ENCODE assay signal across 8 cellular contexts in genomic region chr9:86098793-86099694, GRCh38. TPM values are rescaled to one million over a fixed set of nuclear protein-coding genes. Genes with fewer than 3 reads are reported as not detected.
DNase-seq lines count a peak whose midpoint lies in the region; ATAC-seq and TF ChIP-seq lines count a peak whose summit lies in the region.

TSS of gene GOLM1 (minus strand) at chr9:86099558. CDS start at chr9:86079320, 20,238 bp downstream.

- BruUV-seq in Panc1 (replicated peaks; lab: Mats Ljungman, UMichigan), result no TSS peak

- POLR2A ChIA-PET in Panc1 (lab: Charles Lee), result no interaction called here

- peak; percentile 68 for DNase-seq in EH (ENCODE audit: low read depth)
- DNase-seq in Panc1 (ENCODE audit: low read depth, low spot score), result no peak
- DNase-seq in brain microvascular endothelial cell, result peak; percentile 22
- peak; percentile 73 for DNase-seq in sigmoid colon
- no peak for DNase-seq in putamen (ENCODE audit: low spot score)

- H3K9me3 ChIP-seq in Panc1 (ENCODE audit: control insufficient read depth, insufficient read depth, low read depth, low read length), result no peaks in the 10 kb centered on the region
- no peaks in the 10 kb centered on the region for H3K9me3 ChIP-seq in sigmoid colon

- TF ChIP-seq CTCF in Panc1 (IDR thresholded peaks at IDR 0.05) (no peak; the same call in 1 of the 2 replicates), brain microvascular endothelial cell (IDR thresholded peaks at IDR 0.05; ENCODE audit: low read depth, low read length, missing control alignments) (peak; percentile 15), sigmoid colon (IDR thresholded peaks at IDR 0.05) (no peak)

- CTCF ChIA-PET in Panc1 (lab: Charles Lee), result no interaction called here

- in situ Hi-C loops in Panc1 (cut with HindIII; ENCODE audit: low pct_unique_long_range_greater_than_20kb, low sequenced_read_pairs) (no loop called here), brain microvascular endothelial cell (cut with HindIII; ENCODE audit: low pct_ligation_motif_present, low sequenced_read_pairs) (no loop called here)

- WGBS in sigmoid colon, 2 donors, result 1% methylated on average over 126 of the region's 126 CpGs

- intact Hi-C loops in Panc1 (cut with micrococcal nuclease; ENCODE audit: unreplicated experiment), result loop anchor here (10.0 kb wide), 1 partner anchor 86 kb away; no protein-coding TSS in a partner anchor
- intact Hi-C loops in sigmoid colon (cut with DNase I), result loop anchor here (2.0 to 5.0 kb wide), 3 partner anchors 18 to 183 kb away; partner anchors contain the start of gene ISCA1

- H3K27ac ChIP-seq in Panc1 (ENCODE audit: low read length), result peak within 1 kb of the TSS; percentile 73
- peak within 1 kb of the TSS; percentile 72 for H3K27ac ChIP-seq in brain microvascular endothelial cell
- peak within 1 kb of the TSS; percentile 73 to 81 (median 78) for H3K27ac ChIP-seq in sigmoid colon

- peak; percentile 45 for ATAC-seq in GM19468 (IDR thresholded peaks at IDR 0.05; ENCODE audit: extremely low read depth, unreplicated experiment)
- peak; percentile 47 for ATAC-seq in HG03565 (IDR thresholded peaks at IDR 0.05; ENCODE audit: unreplicated experiment)
- peak; percentile 93 for ATAC-seq in Panc1

- H3K36me3 ChIP-seq in Panc1 (ENCODE audit: control insufficient read depth, insufficient read depth, low read length), result peaks cover 2% of the 10 kb centered on the region; the same call in 1 of the 2 replicates
- no peaks in the 10 kb centered on the region for H3K36me3 ChIP-seq in brain microvascular endothelial cell (replicated peaks)
- H3K36me3 ChIP-seq in sigmoid colon, result no peaks in the 10 kb centered on the region

- no peak for TF ChIP-seq EP300 in sigmoid colon (IDR thresholded peaks at IDR 0.05)

- H3K4me1 ChIP-seq in Panc1 (ENCODE audit: control insufficient read depth, insufficient read depth, low read length) (peaks cover 24% of the 10 kb centered on the region), sigmoid colon (peaks cover 0 to 14% (median 8%) of the 10 kb centered on the region in 4 donors)

- H3K4me3 ChIP-seq in Panc1 (ENCODE audit: low read depth in 2 of 2, low read length in 2 of 2) (peak within 1 kb of the TSS; percentile 72 to 76), brain microvascular endothelial cell (ENCODE audit: low read depth, low read length) (peak within 1 kb of the TSS; percentile 81), iPS-11a (ENCODE audit: low read depth, low read length) (peak within 1 kb of the TSS; percentile 62), sigmoid colon (peak within 1 kb of the TSS; percentile 61 to 88 (median 76))

- no peak for TF ChIP-seq POLR2A in sigmoid colon (IDR thresholded peaks at IDR 0.05)

- H3K27me3 ChIP-seq in Panc1 (ENCODE audit: control insufficient read depth, insufficient read depth, low read length) (no peaks in the 10 kb centered on the region), brain microvascular endothelial cell (replicated peaks) (no peaks in the 10 kb centered on the region), sigmoid colon (no peaks in the 10 kb centered on the region)

RNA-seq across cellular contexts. Expression of gene GOLM1, which starts in this region (rescaled TPM):
- total RNA-seq in Panc1 (2021; ENCODE audit: unreplicated experiment) (73.4 TPM), sigmoid colon (10 to 100 TPM in 3 of 4 donors, 1 to 10 TPM in 1; 9.2 to 14.3 (median 13.2) TPM)
- polyA plus RNA-seq in Panc1 (2012; ENCODE audit: insufficient read length), result 74.8 TPM
- 100 to 1,000 TPM in 1 of 3 donors, 10 to 100 TPM in 2; 39.6 to 187 (median 42.5) TPM for polyA plus RNA-seq in sigmoid colon

Comparison
In these comparisons a context has a peak if more than half of its experiments do, and no peak if none do; other contexts are left out.
1. DNase-seq: peak in EH (single experiment), brain microvascular endothelial cell (single experiment) and sigmoid colon (single experiment); none in Panc1 (single experiment) and putamen (single experiment).
2. Peak in every context shown above with its lines, with median percentiles within 50 percentile points of each other: ATAC-seq, H3K27ac ChIP-seq and H3K4me3 ChIP-seq.